26 cellular contexts compared by ENCODE assay signal in genomic region chr9:127650511-127650910, GRCh38. TPM values are rescaled to one million over a fixed set of nuclear protein-coding genes. Genes with fewer than 3 reads are reported as not detected.
DNase-seq lines count a peak whose midpoint lies in the region; ATAC-seq, FAIRE-seq and TF ChIP-seq lines count a peak whose summit lies in the region.
"Had no signal": no experiment of that assay in that cellular context is flagged by ENCODE, and none has a peak within 500 bp of the region (broad histone marks: within the 10 kb centered on the region; RNA-seq: fewer than 3 reads in every experiment).

No MANE protein-coding gene starts in this region.

- H3K4ac ChIP-seq in H1 (replicated peaks; ENCODE audit: insufficient read length, low read depth, low read length): no peak overlapping the region

- H3K27me3 Mint-ChIP-seq in T-helper 2 cell treated with Interferon-gamma antibody and Interleukin-4, amounts not matched to agents 5 μg/mL and 100 μg/mL, for 36 hours (ENCODE audit: low read depth): peaks cover under 1% of the 10 kb centered on the region

- peak; percentile 34 for ATAC-seq in sciatic nerve
- ATAC-seq: A549, HCT116, PC-3, Right ventricle myocardium inferior had no signal

- H3K4me2 ChIP-seq in Karpas-422 (ENCODE audit: low read depth, low read length, poor library complexity, severe bottlenecking) (no peak overlapping the region), H1 (ENCODE audit: insufficient read depth in 1 of 2, low read depth in 2 of 2, low read length in 2 of 2) (no peak overlapping the region)
- H3K4me2 ChIP-seq: A549 had no signal

- H2BK15ac ChIP-seq in H1 (ENCODE audit: low read length): no peak overlapping the region

- no peak overlapping the region for H2BK5ac ChIP-seq in H1 (ENCODE audit: low read depth, low read length)

- H3K9me3 ChIP-seq in Karpas-422 (ENCODE audit: low read length) (no peaks in the 10 kb centered on the region), H1 (ENCODE audit: insufficient read depth in 2 of 2, low read depth in 1 of 2, low read length in 1 of 2) (no peaks in the 10 kb centered on the region)
- H3K9me3 ChIP-seq: A549, MG63, SJSA1 had no signal

- DNase-seq in GM12865 (ENCODE audit: low read depth) (peak; percentile 53), Karpas-422 (peak; percentile 14), H1 (ENCODE audit: low read depth in 1 of 2, low spot score in 2 of 2) (no peak), sciatic nerve (ENCODE audit: low spot score) (no peak), A172 (ENCODE audit: low spot score) (no peak), lower leg skin (ENCODE audit: low spot score in 2 of 2) (no peak)
- DNase-seq in T-helper 2 cell treated with Interferon-gamma antibody and Interleukin-4, amounts not matched to agents 5 μg/mL and 100 μg/mL, for 36 hours (ENCODE audit: low spot score): no peak
- DNase-seq in activated CD4-positive, CD25-positive, alpha-beta regulatory T cell (lab: John Stamatoyannopoulos, UW): no peak
- DNase-seq: Calu3; GOT3; MG63; NCI-H2029; NCI-H446 treated with DMSO at 0.1 percent for 48 hours; NCI-H526; NCI-H82; NK-92 treated with Interleukin-12 subunit alpha and Interleukin-12 subunit beta, amount 100 ng/mL, for 24 hours; PC-3 had no signal

- H3K79me1 ChIP-seq in H1 (ENCODE audit: low read depth, low read length): no peaks in the 10 kb centered on the region; the same call in 1 of the 2 replicates

- POLR2A ChIA-PET in H1 (lab: Charles Lee; ENCODE audit: partially characterized antibody): interaction anchor here (0.7 to 1.3 kb wide), 3 partner anchors 11 to 43 kb away, joined by 3 to 5 read pairs (median 3); no protein-coding TSS in a partner anchor

- H2BK120ac ChIP-seq in H1 (replicated peaks; ENCODE audit: low read depth, low read length): no peak overlapping the region

- peaks cover 3% of the 10 kb centered on the region for H3K36me3 Mint-ChIP-seq in T-helper 2 cell treated with Interferon-gamma antibody and Interleukin-4, amounts not matched to agents 5 μg/mL and 100 μg/mL, for 36 hours (ENCODE audit: low read depth)
- H3K36me3 Mint-ChIP-seq: CD14-positive monocyte had no signal

- peak overlapping the region; percentile 34 for H3K56ac ChIP-seq in H1 (replicated peaks; ENCODE audit: insufficient read length, low read depth, low read length)

- H3K4me1 ChIP-seq in Karpas-422 (ENCODE audit: low read length): no peaks in the 10 kb centered on the region
- H3K4me1 ChIP-seq in H1 (replicated peaks in 1 of 4; ENCODE audit: control insufficient read depth in 3 of 4, insufficient read depth in 4 of 4, low read length in 3 of 4): peaks cover 0 to 25% (median 9%) of the 10 kb centered on the region in 4 experiments; a peak in 4 of 7 replicates
- H3K4me1 ChIP-seq: A549 had no signal

- no peaks in the 10 kb centered on the region for H4K20me1 ChIP-seq in Karpas-422 (ENCODE audit: insufficient read depth, low read depth, low read length)
- no peaks in the 10 kb centered on the region for H4K20me1 ChIP-seq in H1 (replicated peaks in 1 of 2; ENCODE audit: control insufficient read depth in 1 of 2, insufficient read depth in 2 of 2, low read length in 2 of 2)

- no peak for TF ChIP-seq RAD21 in H1 (IDR thresholded peaks at IDR 0.05 in 1 of 2, conservative IDR thresholded peaks at IDR 0.05 in 1 of 2; ENCODE audit: low read depth in 2 of 2, low read length in 2 of 2)

- no peak overlapping the region for H2BK12ac ChIP-seq in H1 (ENCODE audit: low read depth, low read length)

- TF ChIP-seq POLR2A in H1 (IDR thresholded peaks at IDR 0.05; ENCODE audit: control extremely low read depth in 1 of 2, low read depth in 2 of 2, low read length in 2 of 2): no peak
- TF ChIP-seq POLR2A in lower leg skin (IDR thresholded peaks at IDR 0.05): no peak

- H2AFZ ChIP-seq in Karpas-422 (ENCODE audit: low read length): no peak overlapping the region
- H2AFZ ChIP-seq in H1 (ENCODE audit: low read length): no peak overlapping the region

- H3K27ac Mint-ChIP-seq in T-helper 2 cell treated with Interferon-gamma antibody and Interleukin-4, amounts not matched to agents 5 μg/mL and 100 μg/mL, for 36 hours: no peak overlapping the region
- H3K27ac Mint-ChIP-seq: CD14-positive monocyte had no signal

- no peak overlapping the region for H3K18ac ChIP-seq in H1 (ENCODE audit: extremely low read depth, low read length)

- H3K23me2 ChIP-seq in H1 (ENCODE audit: low read depth, low read length): peaks cover 2% of the 10 kb centered on the region; the same call in 1 of the 2 replicates

- TF ChIP-seq CTCF in GM12865 (IDR thresholded peaks at IDR 0.05; ENCODE audit: insufficient read depth, low read depth, low read length, missing control alignments) (no peak), H1 (IDR thresholded peaks at IDR 0.05; ENCODE audit: control extremely low read depth in 1 of 3, insufficient read depth in 1 of 3, low read depth in 1 of 3, low read length in 3 of 3) (no peak), lower leg skin (IDR thresholded peaks at IDR 0.05) (no peak)

- no peaks in the 10 kb centered on the region for H3K79me2 ChIP-seq in Karpas-422 (ENCODE audit: low read length)
- H3K79me2 ChIP-seq in H1 (ENCODE audit: control insufficient read depth in 1 of 2, insufficient read depth in 2 of 2, low read length in 2 of 2): 0 out of 4 replicates have a peak, but pooled peaks cover 0 to 3% of the 10 kb centered on the region in 2 experiments

- H3K9me2 ChIP-seq in Karpas-422 (replicated peaks; ENCODE audit: insufficient read depth, low read length): no peaks in the 10 kb centered on the region

- FAIRE-seq in H1 (lab: Jason Lieb, UNC): no peak
- FAIRE-seq: A549 had no signal

- no peak overlapping the region for H4K8ac ChIP-seq in H1 (ENCODE audit: extremely low read depth, insufficient read depth, low read length)

- H3K23ac ChIP-seq in H1 (ENCODE audit: insufficient read length): no peak overlapping the region

- WGBS in H1 (ENCODE audit: extremely low coverage in 1 of 2, insufficient coverage in 1 of 2, insufficient read length in 1 of 2, insufficient replicate concordance in 2 of 2, low coverage in 1 of 2, low lambda C conversion rate in 2 of 2, missing lambda C conversion rate in 1 of 2), 2 experiments: 98% methylated on average over 3 of the region's 3 CpGs; no CpG with 5 or more reads in 1 of the 2 experiments
- 84 to 90% methylated on average over 3 of the region's 3 CpGs for WGBS in lower leg skin, 2 donors

- no peaks in the 10 kb centered on the region for H3K4me1 Mint-ChIP-seq in T-helper 2 cell treated with Interferon-gamma antibody and Interleukin-4, amounts not matched to agents 5 μg/mL and 100 μg/mL, for 36 hours (ENCODE audit: low read depth)
- H3K4me1 Mint-ChIP-seq: CD14-positive monocyte had no signal

- intact Hi-C loops in sciatic nerve (cut with DNase I) (no loop called here), lower leg skin (cut with DNase I; ENCODE audit: low total_unique reads) (no loop called here)

- H4K5ac ChIP-seq in H1 (ENCODE audit: insufficient read length, low read depth, low read length): no peak overlapping the region

- no peak overlapping the region for H4K91ac ChIP-seq in H1 (replicated peaks; ENCODE audit: insufficient read length, low read length)

- H3K36me3 ChIP-seq in Karpas-422 (ENCODE audit: insufficient read depth, low read length) (no peaks in the 10 kb centered on the region), H1 (ENCODE audit: control insufficient read depth in 2 of 4, insufficient read depth in 4 of 4, low read length in 3 of 4) (0 out of 8 replicates have a peak, but pooled peaks cover 0 to 4% (median 0%) of the 10 kb centered on the region in 4 experiments)
- H3K36me3 ChIP-seq: MG63 had no signal

- no peak overlapping the region for H2BK20ac ChIP-seq in H1 (ENCODE audit: low read length)

- H3K4me3 Mint-ChIP-seq in T-helper 2 cell treated with Interferon-gamma antibody and Interleukin-4, amounts not matched to agents 5 μg/mL and 100 μg/mL, for 36 hours: no peak overlapping the region
- H3K4me3 Mint-ChIP-seq: CD14-positive monocyte had no signal

- H3K27me3 ChIP-seq in Karpas-422 (ENCODE audit: low read length) (no peaks in the 10 kb centered on the region), H1 (replicated peaks in 1 of 4; ENCODE audit: control insufficient read depth in 3 of 4, extremely low read depth in 1 of 4, insufficient read depth in 3 of 4, low read length in 3 of 4) (no peaks in the 10 kb centered on the region)
- H3K27me3 ChIP-seq: MG63, SJSA1 had no signal

- H2AK5ac ChIP-seq in H1 (ENCODE audit: low read depth, low read length): 0 out of 2 replicates have a peak overlapping the region, but pooled peaks have one; percentile 59

- no peaks in the 10 kb centered on the region for H3K9me3 Mint-ChIP-seq in T-helper 2 cell treated with Interferon-gamma antibody and Interleukin-4, amounts not matched to agents 5 μg/mL and 100 μg/mL, for 36 hours
- H3K9me3 Mint-ChIP-seq: CD14-positive monocyte had no signal

- H3K4me3 ChIP-seq in GM12865 (ENCODE audit: low read depth, low read length) (no peak overlapping the region), Karpas-422 (ENCODE audit: low read length) (no peak overlapping the region), H1 (ENCODE audit: extremely low read depth in 1 of 4, insufficient read depth in 2 of 4, low read depth in 3 of 4, low read length in 4 of 4) (no peak overlapping the region), lower leg skin (ENCODE audit: low read depth, poor library complexity, severe bottlenecking) (no peak overlapping the region)
- H3K4me3 ChIP-seq: A549, MG63, SJSA1 had no signal

- H3K27ac ChIP-seq in Karpas-422 (ENCODE audit: low read length) (no peak overlapping the region), H1 (ENCODE audit: low read depth, low read length) (no peak overlapping the region)
- H3K27ac ChIP-seq: A549, HL-60, SJSA1 had no signal

- no peak for TF ChIP-seq EP300 in H1 (IDR thresholded peaks at IDR 0.05; ENCODE audit: borderline replicate concordance in 1 of 2, low read depth in 2 of 2, low read length in 2 of 2)

- H3K9ac ChIP-seq in Karpas-422 (ENCODE audit: low read length) (no peak overlapping the region), H1 (replicated peaks in 1 of 4; ENCODE audit: extremely low read depth in 1 of 4, low read depth in 3 of 4, low read length in 3 of 4) (no peak overlapping the region)

- CTCF ChIA-PET in H1 (lab: Charles Lee; ENCODE audit: partially characterized antibody): interaction anchor here (0.6 to 1.2 kb wide), 6 partner anchors 15 to 561 kb away, joined by 3 to 4 read pairs (median 4); no protein-coding TSS in a partner anchor

- no peak overlapping the region for H3K14ac ChIP-seq in H1 (ENCODE audit: insufficient read length)

RNA-seq across cellular contexts. Expression of gene STXBP1, which starts 38.4 kb away (rescaled TPM):
- 3.1 and 3.6 TPM in 2 replicates for total RNA-seq in Karpas-422 (2014; rRNA removed; shearing (Covaris generic); ENCODE audit: low replicate concordance)
- 60.9 and 61.9 TPM in 2 replicates for total RNA-seq in H1 (2021; fragmentation: NEBNext Ultra II Directional; extraction: Animal tissue kit (Norgen Biotek cat#: 25700))
- polyA plus RNA-seq in H1 (2011; rRNA removed): 11.5 and 19.4 TPM in 2 replicates
- polyA plus RNA-seq in H1 (2011; cell fraction: cytosol; rRNA removed): 13.9 TPM
- 31.3 TPM for polyA plus RNA-seq in H1 (2011; cell fraction: nucleus; rRNA removed)
- 23.3 to 29.4 TPM (median 26.6 TPM) in 4 replicates for polyA plus RNA-seq in H1 (2012, experiment 1 of 2)
- polyA plus RNA-seq in H1 (2012, experiment 2 of 2): 17.5 TPM
- polyA plus RNA-seq in H1 (2013, experiment 1 of 2): 37.3 TPM
- 37.1 TPM for polyA plus RNA-seq in H1 (2013, experiment 2 of 2)
- 21.8 and 25.2 TPM in 2 replicates for polyA minus RNA-seq in H1 (2011; rRNA and poly(A)+ RNA removed)
- 14.8 TPM for polyA minus RNA-seq in H1 (2011; cell fraction: cytosol; rRNA and poly(A)+ RNA removed)
- polyA minus RNA-seq in H1 (2011; cell fraction: nucleus; rRNA and poly(A)+ RNA removed): 18.2 TPM
- 113 TPM for total RNA-seq in sciatic nerve
- 20.8 and 63.2 TPM in 2 replicates for total RNA-seq in A172 (2014; rRNA removed; shearing (Covaris generic))
- 10 to 100 TPM; 17.4 to 66.8 (median 30.5) TPM for total RNA-seq in lower leg skin

RNA-seq across cellular contexts. Expression of gene CFAP157, which starts 56.3 kb away (rescaled TPM):
- not detected in 2 replicates for total RNA-seq in Karpas-422 (2014; rRNA removed; shearing (Covaris generic); ENCODE audit: low replicate concordance)
- total RNA-seq in H1 (2021; fragmentation: NEBNext Ultra II Directional; extraction: Animal tissue kit (Norgen Biotek cat#: 25700)): not detected in 2 replicates
- 0.05 TPM in 1 of 2 replicates, not detected in the other for polyA plus RNA-seq in H1 (2011; rRNA removed)
- 0.03 TPM for polyA plus RNA-seq in H1 (2011; cell fraction: cytosol; rRNA removed)
- polyA plus RNA-seq in H1 (2011; cell fraction: nucleus; rRNA removed): 0.17 TPM
- polyA plus RNA-seq in H1 (2012, experiment 1 of 2): 1.1 to 1.8 TPM (median 1.4 TPM) in 4 replicates
- polyA plus RNA-seq in H1 (2012, experiment 2 of 2): 0.62 TPM
- 0.06 TPM for polyA plus RNA-seq in H1 (2013, experiment 1 of 2)
- polyA plus RNA-seq in H1 (2013, experiment 2 of 2): 0.02 TPM
- polyA minus RNA-seq in H1 (2011; rRNA and poly(A)+ RNA removed): 0.06 TPM in 1 of 2 replicates, not detected in the other
- polyA minus RNA-seq in H1 (2011; cell fraction: cytosol; rRNA and poly(A)+ RNA removed): not detected
- polyA minus RNA-seq in H1 (2011; cell fraction: nucleus; rRNA and poly(A)+ RNA removed): not detected
- 0.80 TPM for total RNA-seq in sciatic nerve
- total RNA-seq in A172 (2014; rRNA removed; shearing (Covaris generic)): not detected in 2 replicates
- total RNA-seq in lower leg skin: under 1 TPM in 1 of 4 donors, not detected in 3; 0.23 TPM
- total RNA-seq: G401, LHCN-M2, PC-3, Right ventricle myocardium inferior, RPMI7951 had no signal

Comparison
In these comparisons a context has a peak if more than half of its experiments do, and no peak if none do; other contexts are left out.
1. DNase-seq: peak in GM12865 (single experiment) and Karpas-422 (single experiment); none in H1 (0 of 2), sciatic nerve (single experiment), T-helper 2 cell treated with Interferon-gamma antibody and Interleukin-4, amounts not matched to agents 5 μg/mL and 100 μg/mL, for 36 hours (single experiment), activated CD4-positive, CD25-positive, alpha-beta regulatory T cell (0 of 4), A172 (single experiment) and lower leg skin (0 of 2).